ENCODE assay signal across 1 cellular context in the genomic region with DNA sequence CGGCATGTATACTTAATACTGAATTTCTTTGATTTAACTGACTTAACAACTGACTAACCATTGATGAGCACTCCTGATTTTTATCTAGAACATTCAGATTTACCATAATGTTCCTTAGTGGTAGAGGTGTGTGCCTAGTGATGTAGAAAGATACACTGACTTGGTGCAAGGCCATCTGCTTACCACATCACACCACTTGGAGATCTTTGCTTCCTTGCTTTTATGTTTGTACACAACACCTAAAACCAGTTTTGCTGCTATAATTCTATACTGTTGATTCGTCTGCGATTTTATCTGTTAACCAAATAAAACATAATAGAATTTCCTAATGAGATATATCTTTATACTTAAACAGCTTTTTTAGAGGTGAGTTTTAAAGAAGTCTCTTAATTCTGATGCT.
TF ChIP-seq lines count a peak whose summit lies in the region.

No MANE protein-coding gene starts in this region.

TF ChIP-seq in liver, 16 proteins besides CTCF, POLR2A, EP300 and RAD21:
- TF ChIP-seq, protein P1, sequence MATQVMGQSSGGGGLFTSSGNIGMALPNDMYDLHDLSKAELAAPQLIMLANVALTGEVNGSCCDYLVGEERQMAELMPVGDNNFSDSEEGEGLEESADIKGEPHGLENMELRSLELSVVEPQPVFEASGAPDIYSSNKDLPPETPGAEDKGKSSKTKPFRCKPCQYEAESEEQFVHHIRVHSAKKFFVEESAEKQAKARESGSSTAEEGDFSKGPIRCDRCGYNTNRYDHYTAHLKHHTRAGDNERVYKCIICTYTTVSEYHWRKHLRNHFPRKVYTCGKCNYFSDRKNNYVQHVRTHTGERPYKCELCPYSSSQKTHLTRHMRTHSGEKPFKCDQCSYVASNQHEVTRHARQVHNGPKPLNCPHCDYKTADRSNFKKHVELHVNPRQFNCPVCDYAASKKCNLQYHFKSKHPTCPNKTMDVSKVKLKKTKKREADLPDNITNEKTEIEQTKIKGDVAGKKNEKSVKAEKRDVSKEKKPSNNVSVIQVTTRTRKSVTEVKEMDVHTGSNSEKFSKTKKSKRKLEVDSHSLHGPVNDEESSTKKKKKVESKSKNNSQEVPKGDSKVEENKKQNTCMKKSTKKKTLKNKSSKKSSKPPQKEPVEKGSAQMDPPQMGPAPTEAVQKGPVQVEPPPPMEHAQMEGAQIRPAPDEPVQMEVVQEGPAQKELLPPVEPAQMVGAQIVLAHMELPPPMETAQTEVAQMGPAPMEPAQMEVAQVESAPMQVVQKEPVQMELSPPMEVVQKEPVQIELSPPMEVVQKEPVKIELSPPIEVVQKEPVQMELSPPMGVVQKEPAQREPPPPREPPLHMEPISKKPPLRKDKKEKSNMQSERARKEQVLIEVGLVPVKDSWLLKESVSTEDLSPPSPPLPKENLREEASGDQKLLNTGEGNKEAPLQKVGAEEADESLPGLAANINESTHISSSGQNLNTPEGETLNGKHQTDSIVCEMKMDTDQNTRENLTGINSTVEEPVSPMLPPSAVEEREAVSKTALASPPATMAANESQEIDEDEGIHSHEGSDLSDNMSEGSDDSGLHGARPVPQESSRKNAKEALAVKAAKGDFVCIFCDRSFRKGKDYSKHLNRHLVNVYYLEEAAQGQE (IDR thresholded peaks at IDR 0.05), result no peak
- no peak for TF ChIP-seq YY1 (IDR thresholded peaks at IDR 0.05)
- TF ChIP-seq MAX (IDR thresholded peaks at IDR 0.05), result no peak
- TF ChIP-seq, protein P2, sequence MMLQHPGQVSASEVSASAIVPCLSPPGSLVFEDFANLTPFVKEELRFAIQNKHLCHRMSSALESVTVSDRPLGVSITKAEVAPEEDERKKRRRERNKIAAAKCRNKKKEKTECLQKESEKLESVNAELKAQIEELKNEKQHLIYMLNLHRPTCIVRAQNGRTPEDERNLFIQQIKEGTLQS (IDR thresholded peaks at IDR 0.05), result no peak
